In the genomic region with DNA sequence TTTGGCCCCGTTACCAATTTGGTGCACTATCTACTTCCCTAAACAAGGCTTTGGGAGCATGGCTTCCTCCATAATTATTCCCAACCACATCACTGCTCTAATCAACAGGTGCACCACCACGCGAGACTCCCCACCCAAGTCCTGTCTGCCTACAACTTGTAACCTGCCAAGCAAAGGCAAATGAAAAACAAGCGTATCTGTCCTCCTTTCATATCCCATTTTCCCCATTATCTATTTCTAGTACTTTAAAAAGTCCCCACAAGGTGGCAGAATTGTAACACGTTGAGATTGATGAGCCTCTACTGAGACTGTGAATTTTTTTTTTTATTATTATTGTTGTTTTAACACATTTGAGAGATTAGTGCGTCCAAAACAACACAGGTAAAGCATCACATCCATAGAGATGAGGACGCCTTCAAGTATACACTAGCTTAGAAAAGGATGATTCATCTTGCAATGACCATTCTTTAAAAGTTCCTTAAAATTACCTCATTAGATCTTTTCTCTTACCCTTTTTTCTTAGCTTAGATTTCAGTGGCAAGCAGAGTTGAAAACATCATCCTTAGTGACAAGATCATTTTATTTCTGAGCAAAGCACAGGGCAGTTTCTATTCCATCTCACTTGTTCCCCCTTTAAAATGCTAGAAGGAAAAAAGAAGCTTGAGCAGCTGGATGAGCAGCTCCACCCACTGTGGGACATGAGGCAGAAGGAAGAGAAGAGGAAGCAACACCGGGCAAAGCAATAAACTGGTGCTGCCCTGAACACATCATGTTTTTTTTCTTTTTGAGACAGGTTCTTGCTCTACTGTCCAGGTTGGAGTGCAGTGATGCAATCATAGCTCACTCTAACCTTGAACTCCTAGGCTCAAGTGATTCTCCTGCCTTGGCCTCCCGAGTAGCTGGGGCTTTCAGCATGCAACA, we compare ENCODE assay signal across 8 cellular contexts.
DNase-seq lines count a peak whose midpoint lies in the region; ATAC-seq and TF ChIP-seq lines count a peak whose summit lies in the region.

No MANE protein-coding gene starts in this region.

- H3K4me1 Mint-ChIP-seq in activated CD4-positive, alpha-beta T cell treated with anti-CD3 and anti-CD28 coated beads, Interleukin-2, amount 10 ng/mL, durations not matched to agents 24 days and 14 days, result peaks cover 58% of the 10 kb centered on the region
- H3K4me1 Mint-ChIP-seq in mesothelial cell of epicardium, result peaks cover 39% of the 10 kb centered on the region

- peak overlapping the region; percentile 36 for H3K4me3 ChIP-seq in effector memory CD4-positive, alpha-beta T cell (ENCODE audit: insufficient read depth, low read depth, low read length, poor library complexity, severe bottlenecking)

- H3K27me3 ChIP-seq in effector memory CD4-positive, alpha-beta T cell (replicated peaks; ENCODE audit: control insufficient read depth, insufficient read depth, low read length, poor library complexity, severe bottlenecking), result no peaks in the 10 kb centered on the region

- no peaks in the 10 kb centered on the region for H3K4me1 ChIP-seq in effector memory CD4-positive, alpha-beta T cell (ENCODE audit: control insufficient read depth, insufficient read depth, low read length, poor library complexity, severe bottlenecking)

- H3K36me3 ChIP-seq in effector memory CD4-positive, alpha-beta T cell (ENCODE audit: control insufficient read depth, insufficient read depth, low read length), result no peaks in the 10 kb centered on the region

- H3K4me3 Mint-ChIP-seq in activated CD4-positive, alpha-beta T cell treated with anti-CD3 and anti-CD28 coated beads, Interleukin-2, amount 10 ng/mL, durations not matched to agents 24 days and 14 days, result peak overlapping the region; percentile 39
- H3K4me3 Mint-ChIP-seq in mesothelial cell of epicardium, result peak overlapping the region; percentile 6

- H3K27ac Mint-ChIP-seq in activated CD4-positive, alpha-beta T cell treated with anti-CD3 and anti-CD28 coated beads, Interleukin-2, amount 10 ng/mL, durations not matched to agents 24 days and 14 days, result peak overlapping the region; percentile 43
- peak overlapping the region; percentile 10 for H3K27ac Mint-ChIP-seq in mesothelial cell of epicardium

- peak; percentile 80 for DNase-seq in activated CD4-positive, alpha-beta T cell treated with anti-CD3 and anti-CD28 coated beads, Interleukin-2, amount 10 ng/mL, durations not matched to agents 24 days and 14 days
- no peak for DNase-seq in activated CD4-positive, alpha-beta T cell treated with anti-CD3 and anti-CD28 coated beads, Interleukin-2, amount 50 U/mL, for 1 hour
- peak; percentile 51 for DNase-seq in KG1 (lab: John Stamatoyannopoulos, UW)
- DNase-seq in SKM-1 (lab: John Stamatoyannopoulos, UW; ENCODE audit: unreplicated experiment), result peak; percentile 50
- DNase-seq in effector memory CD4-positive, alpha-beta T cell, result no peak
- DNase-seq in mesothelial cell of epicardium (ENCODE audit: low spot score in 2 of 2, unreplicated experiment in 2 of 2), result no peak
- DNase-seq in islet precursor cell, result no peak

- no peaks in the 10 kb centered on the region for H3K9me3 ChIP-seq in effector memory CD4-positive, alpha-beta T cell (ENCODE audit: control insufficient read depth, low read length)

- ATAC-seq in GM21528 (IDR thresholded peaks at IDR 0.05; ENCODE audit: low FRiP score, unreplicated experiment), result peak; percentile 60

- peaks cover 7% of the 10 kb centered on the region for H3K9me3 Mint-ChIP-seq in activated CD4-positive, alpha-beta T cell treated with anti-CD3 and anti-CD28 coated beads, Interleukin-2, amount 10 ng/mL, durations not matched to agents 24 days and 14 days
- no peaks in the 10 kb centered on the region for H3K9me3 Mint-ChIP-seq in mesothelial cell of epicardium

- TF ChIP-seq CTCF in mesothelial cell of epicardium (IDR thresholded peaks at IDR 0.05; ENCODE audit: unreplicated experiment), result peak; percentile 69

- no peaks in the 10 kb centered on the region for H3K27me3 Mint-ChIP-seq in activated CD4-positive, alpha-beta T cell treated with anti-CD3 and anti-CD28 coated beads, Interleukin-2, amount 10 ng/mL, durations not matched to agents 24 days and 14 days
- H3K27me3 Mint-ChIP-seq in mesothelial cell of epicardium (ENCODE audit: low read depth), result no peaks in the 10 kb centered on the region

- H3K27ac ChIP-seq in effector memory CD4-positive, alpha-beta T cell (ENCODE audit: insufficient read depth, low read length, poor library complexity, severe bottlenecking), result no peak overlapping the region

- intact Hi-C loops in activated CD4-positive, alpha-beta T cell treated with anti-CD3 and anti-CD28 coated beads, Interleukin-2, amount 10 ng/mL, durations not matched to agents 24 days and 14 days (cut with micrococcal nuclease), result loop anchor here (1.0 to 10.0 kb wide), 7 partner anchors 68 to 636 kb away; no protein-coding TSS in a partner anchor

- peaks cover 5% of the 10 kb centered on the region for H3K36me3 Mint-ChIP-seq in activated CD4-positive, alpha-beta T cell treated with anti-CD3 and anti-CD28 coated beads, Interleukin-2, amount 10 ng/mL, durations not matched to agents 24 days and 14 days (ENCODE audit: low read depth)
- peaks cover 5% of the 10 kb centered on the region for H3K36me3 Mint-ChIP-seq in mesothelial cell of epicardium

Comparison
In these comparisons a context has a peak if more than half of its experiments do, and no peak if none do; other contexts are left out.
1. DNase-seq: peak in activated CD4-positive, alpha-beta T cell treated with anti-CD3 and anti-CD28 coated beads, Interleukin-2, amount 10 ng/mL, durations not matched to agents 24 days and 14 days (single experiment), KG1 (single experiment) and SKM-1 (single experiment); none in activated CD4-positive, alpha-beta T cell treated with anti-CD3 and anti-CD28 coated beads, Interleukin-2, amount 50 U/mL, for 1 hour (single experiment), effector memory CD4-positive, alpha-beta T cell (0 of 3), mesothelial cell of epicardium (0 of 2) and islet precursor cell (single experiment).